Comparison of ENCODE assay signal across 1 cellular context in the genomic region with DNA sequence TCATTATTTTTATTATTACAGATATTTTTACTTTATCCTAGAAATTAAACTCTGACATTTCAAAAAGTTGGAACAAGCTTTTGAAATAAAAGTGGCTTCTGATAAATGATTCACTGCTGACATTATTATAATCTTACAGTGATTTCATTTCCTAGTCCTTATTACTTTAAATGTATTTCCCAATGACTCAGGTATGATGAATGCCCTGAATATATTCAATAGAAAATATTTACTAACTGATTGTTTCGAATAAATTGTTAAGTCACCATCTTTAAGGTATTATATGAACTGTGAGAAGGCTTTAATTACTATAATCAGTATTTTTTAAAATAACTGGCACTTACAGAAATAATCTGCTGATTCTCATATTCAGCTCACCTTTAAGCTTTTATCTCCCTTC.
TF ChIP-seq lines count a peak whose summit lies in the region.

No MANE protein-coding gene starts in this region.

TF ChIP-seq in HCT116, 20 proteins besides CTCF, POLR2A, EP300 and RAD21 (continued from another document):
- TF ChIP-seq, protein P1, sequence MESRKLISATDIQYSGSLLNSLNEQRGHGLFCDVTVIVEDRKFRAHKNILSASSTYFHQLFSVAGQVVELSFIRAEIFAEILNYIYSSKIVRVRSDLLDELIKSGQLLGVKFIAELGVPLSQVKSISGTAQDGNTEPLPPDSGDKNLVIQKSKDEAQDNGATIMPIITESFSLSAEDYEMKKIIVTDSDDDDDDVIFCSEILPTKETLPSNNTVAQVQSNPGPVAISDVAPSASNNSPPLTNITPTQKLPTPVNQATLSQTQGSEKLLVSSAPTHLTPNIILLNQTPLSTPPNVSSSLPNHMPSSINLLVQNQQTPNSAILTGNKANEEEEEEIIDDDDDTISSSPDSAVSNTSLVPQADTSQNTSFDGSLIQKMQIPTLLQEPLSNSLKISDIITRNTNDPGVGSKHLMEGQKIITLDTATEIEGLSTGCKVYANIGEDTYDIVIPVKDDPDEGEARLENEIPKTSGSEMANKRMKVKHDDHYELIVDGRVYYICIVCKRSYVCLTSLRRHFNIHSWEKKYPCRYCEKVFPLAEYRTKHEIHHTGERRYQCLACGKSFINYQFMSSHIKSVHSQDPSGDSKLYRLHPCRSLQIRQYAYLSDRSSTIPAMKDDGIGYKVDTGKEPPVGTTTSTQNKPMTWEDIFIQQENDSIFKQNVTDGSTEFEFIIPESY (IDR thresholded peaks at IDR 0.05; ENCODE audit: extremely low read depth, insufficient replicate concordance, low read length), result no peak
